Comparison of ENCODE assay signal across 27 cellular contexts in genomic region chr5:177288191-177288590, GRCh38.
"Had no signal": no experiment of that assay in that cellular context is flagged by ENCODE, and none has a peak within 500 bp of the region (broad histone marks: within the 10 kb centered on the region; RNA-seq: fewer than 3 reads in every experiment).

No MANE protein-coding gene starts in this region.

- H3K4me1 Mint-ChIP-seq: endodermal cell, mesothelial cell of epicardium had no signal

- H3K9me3 ChIP-seq: colonic mucosa, esophagus squamous epithelium, gastrocnemius medialis, heart right ventricle, left lung, lower lobe of right lung, mucosa of descending colon had no signal

- H3K27ac Mint-ChIP-seq: dendritic cell treated with granulocyte-macrophage colony-stimulating factor and Interleukin-4, amounts not matched to agents 40 ng/mL and 50 ng/mL, for 4 days; endodermal cell; mesothelial cell of epicardium; naive B cell had no signal

- H3K27ac ChIP-seq: colonic mucosa, epithelial cell of prostate, esophagus squamous epithelium, gastrocnemius medialis, heart right ventricle, left lung, lower lobe of right lung had no signal

- H3K9me3 Mint-ChIP-seq: dendritic cell treated with granulocyte-macrophage colony-stimulating factor and Interleukin-4, amounts not matched to agents 40 ng/mL and 50 ng/mL, for 4 days; effector memory CD8-positive, alpha-beta T cell; endodermal cell; mesothelial cell of epicardium; naive B cell had no signal

- H3K4me3 Mint-ChIP-seq: dendritic cell treated with granulocyte-macrophage colony-stimulating factor and Interleukin-4, amounts not matched to agents 40 ng/mL and 50 ng/mL, for 4 days; effector memory CD8-positive, alpha-beta T cell; endodermal cell; mesothelial cell of epicardium; naive B cell had no signal

- FAIRE-seq: endometrium, islet of Langerhans, keratinocyte had no signal

- H3K27me3 ChIP-seq: colonic mucosa, esophagus squamous epithelium, gastrocnemius medialis, heart right ventricle, left lung had no signal

- H3K4me1 ChIP-seq: colonic mucosa, esophagus squamous epithelium, gastrocnemius medialis, heart right ventricle, left lung, lower lobe of right lung had no signal

- H3K27me3 Mint-ChIP-seq: dendritic cell treated with granulocyte-macrophage colony-stimulating factor and Interleukin-4, amounts not matched to agents 40 ng/mL and 50 ng/mL, for 4 days; effector memory CD8-positive, alpha-beta T cell; naive B cell had no signal

- H3K4me3 ChIP-seq: colonic mucosa, esophagus squamous epithelium, gastrocnemius medialis, heart right ventricle, left lung, lower lobe of right lung, mucosa of descending colon had no signal

- ATAC-seq: effector memory CD8-positive, alpha-beta T cell; esophagus mucosa; gastrocnemius medialis; heart right ventricle; left cardiac atrium; left lung; left ventricle myocardium superior; lower lobe of right lung; mucosa of descending colon had no signal

- DNase-seq: colonic mucosa; cortex of kidney; effector CD8-positive, alpha-beta T cell; effector memory CD8-positive, alpha-beta T cell; endodermal cell; erythroblast; esophagus squamous epithelium; foreskin fibroblast; foreskin melanocyte; gastrocnemius medialis; glutamatergic neuron; heart right ventricle; hippocampal formation; left cardiac atrium; left lung; left ventricle myocardium superior; lower lobe of right lung; mesenchymal stem cell; mucosa of descending colon; naive B cell had no signal
